In the genomic region with DNA sequence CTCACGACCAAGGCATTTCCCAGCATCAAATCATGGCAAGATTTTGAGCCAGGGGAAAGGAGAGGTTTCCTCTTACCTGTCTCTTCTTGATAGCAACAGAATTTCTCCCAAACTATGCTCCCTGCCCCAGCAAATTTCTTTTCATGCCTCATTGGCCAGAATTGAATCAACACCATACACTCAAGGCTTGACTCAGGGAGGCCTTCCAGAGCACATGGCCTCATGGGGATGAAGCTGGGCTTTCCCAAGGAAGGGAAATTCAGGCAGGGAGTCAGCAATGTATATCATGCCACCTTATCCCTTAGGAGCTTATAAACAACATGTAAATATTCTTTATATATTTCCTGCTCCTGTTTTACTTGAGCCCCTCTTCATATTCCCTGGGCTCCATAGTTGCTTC, we compare ENCODE assay signal across 25 cellular contexts.
DNase-seq lines count a peak whose midpoint lies in the region; ATAC-seq and TF ChIP-seq lines count a peak whose summit lies in the region.
"Had no signal": no experiment of that assay in that cellular context is flagged by ENCODE, and none has a peak within 500 bp of the region (broad histone marks: within the 10 kb centered on the region; RNA-seq: fewer than 3 reads in every experiment).

No MANE protein-coding gene starts in this region.

- BruUV-seq in PC-9 (replicated peaks; lab: Mats Ljungman, UMichigan), result no TSS peak

- H3K27me3 ChIP-seq in PC-9 (ENCODE audit: insufficient read depth, low read depth) (no peaks in the 10 kb centered on the region), endodermal cell (ENCODE audit: control insufficient read depth, insufficient read depth, low read length, poor library complexity, severe bottlenecking) (no peaks in the 10 kb centered on the region), thyroid gland (no peaks in the 10 kb centered on the region)
- H3K27me3 ChIP-seq: brain microvascular endothelial cell, MG63, sigmoid colon had no signal

- DNase-seq in PC-9 (no peak), endodermal cell (peak; percentile 26), thyroid gland (peak; percentile 26 to 38), NCI-H2227 treated with DMSO at 0.1 percent for 48 hours (lab: John Stamatoyannopoulos, UW) (no peak)
- no peak for DNase-seq in stimulated activated CD4-positive, alpha-beta T cell treated with anti-CD3 and anti-CD28 coated beads, Interleukin-2, amount 100 ng/mL, for 24 hours
- DNase-seq: activated CD4-positive, alpha-beta memory T cell treated with anti-CD3 and anti-CD28 coated beads, Interleukin-2, amount 10 ng/mL, durations not matched to agents 7 days and 5 days; activated CD8-positive, alpha-beta memory T cell treated with anti-CD3 and anti-CD28 coated beads, Interleukin-2, amount 50 U/mL, for 48 hours; activated naive CD4-positive, alpha-beta T cell treated with anti-CD3 and anti-CD28 coated beads, Interleukin-2, amount 50 U/mL, for 16 hours; brain microvascular endothelial cell; CD4-positive, alpha-beta T cell; glutamatergic neuron; KBM-7; left ventricle myocardium superior; MG63; NCI-H1105; NCI-H187 treated with DMSO at 0.1 percent for 48 hours; NCI-H2171; NCI-H510A treated with DMSO at 0.1 percent for 48 hours; Right ventricle myocardium superior; sigmoid colon; stimulated activated naive B cell treated with anti-CD40 and anti-IgM and Interleukin-4, amounts not matched to agents 10 μg/mL and 1 μg/mL and 100 μg/mL, for 72 hours; substantia nigra had no signal

- no peaks in the 10 kb centered on the region for H3K27me3 Mint-ChIP-seq in endodermal cell (ENCODE audit: insufficient read depth)
- H3K27me3 Mint-ChIP-seq in nephron (ENCODE audit: low read depth), result peaks cover 3% of the 10 kb centered on the region
- H3K27me3 Mint-ChIP-seq: activated CD4-positive, alpha-beta memory T cell treated with anti-CD3 and anti-CD28 coated beads, Interleukin-2, amount 10 ng/mL, durations not matched to agents 7 days and 5 days; CD4-positive, alpha-beta T cell; stimulated activated naive B cell treated with anti-CD40 and anti-IgM and Interleukin-4, amounts not matched to agents 10 μg/mL and 1 μg/mL and 100 μg/mL, for 72 hours had no signal

- H3K9me3 ChIP-seq in PC-9 (ENCODE audit: insufficient read depth, low read depth) (no peaks in the 10 kb centered on the region), endodermal cell (ENCODE audit: control insufficient read depth, low read length) (no peaks in the 10 kb centered on the region), thyroid gland (no peaks in the 10 kb centered on the region)
- H3K9me3 ChIP-seq: MG63, prostate gland, sigmoid colon had no signal

- H3K27ac Mint-ChIP-seq in endodermal cell, result no peak overlapping the region
- peak overlapping the region; percentile 10 to 57 (median 52) for H3K27ac Mint-ChIP-seq in nephron
- H3K27ac Mint-ChIP-seq: activated CD4-positive, alpha-beta memory T cell treated with anti-CD3 and anti-CD28 coated beads, Interleukin-2, amount 10 ng/mL, durations not matched to agents 7 days and 5 days; CD4-positive, alpha-beta T cell; stimulated activated naive B cell treated with anti-CD40 and anti-IgM and Interleukin-4, amounts not matched to agents 10 μg/mL and 1 μg/mL and 100 μg/mL, for 72 hours had no signal

- no peak overlapping the region for H2AFZ ChIP-seq in PC-9

- H4K20me1 ChIP-seq in PC-9 (ENCODE audit: insufficient read depth), result no peaks in the 10 kb centered on the region

- POLR2A ChIA-PET in PC-9 (lab: Charles Lee; ENCODE audit: unreplicated experiment), result no interaction called here

- H3F3A ChIP-seq in PC-9 (ENCODE audit: insufficient read depth, low read depth), result peaks cover 36% of the 10 kb centered on the region

- H3K27ac ChIP-seq in PC-9, result peak overlapping the region; percentile 69
- H3K27ac ChIP-seq in endodermal cell (ENCODE audit: low read depth, low read length), result no peak overlapping the region
- peak overlapping the region in 2 of 3 donors; percentile 30 to 51 for H3K27ac ChIP-seq in thyroid gland
- H3K27ac ChIP-seq: brain microvascular endothelial cell, prostate gland had no signal

- H3K4me1 Mint-ChIP-seq in endodermal cell (no peaks in the 10 kb centered on the region), nephron (peaks cover 32% of the 10 kb centered on the region)

- no peaks in the 10 kb centered on the region for H3K36me3 Mint-ChIP-seq in endodermal cell (ENCODE audit: low read depth)
- H3K36me3 Mint-ChIP-seq in nephron (ENCODE audit: low read depth), result no peaks in the 10 kb centered on the region

- peaks cover 65% of the 10 kb centered on the region for H3K4me1 ChIP-seq in PC-9 (replicated peaks; ENCODE audit: insufficient read depth)
- no peaks in the 10 kb centered on the region for H3K4me1 ChIP-seq in endodermal cell (ENCODE audit: control insufficient read depth, insufficient read depth, low read length)
- peaks cover 28 to 42% of the 10 kb centered on the region in 2 donors for H3K4me1 ChIP-seq in thyroid gland

- no peaks in the 10 kb centered on the region for H3K79me2 ChIP-seq in PC-9 (ENCODE audit: low read depth)

- CTCF ChIA-PET in PC-9 (lab: Charles Lee), result no interaction called here

- H3K4me3 ChIP-seq in PC-9 (no peak overlapping the region), endodermal cell (ENCODE audit: low read length) (no peak overlapping the region), thyroid gland (replicated peaks in 1 of 3) (no peak overlapping the region)
- H3K4me3 ChIP-seq: MG63, prostate gland, sigmoid colon had no signal

- no peak for TF ChIP-seq POLR2A in thyroid gland (IDR thresholded peaks at IDR 0.05)

- H3K9me3 Mint-ChIP-seq in endodermal cell, result no peaks in the 10 kb centered on the region
- H3K9me3 Mint-ChIP-seq in nephron, result no peaks in the 10 kb centered on the region
- H3K9me3 Mint-ChIP-seq: activated CD4-positive, alpha-beta memory T cell treated with anti-CD3 and anti-CD28 coated beads, Interleukin-2, amount 10 ng/mL, durations not matched to agents 7 days and 5 days; CD4-positive, alpha-beta T cell; stimulated activated naive B cell treated with anti-CD40 and anti-IgM and Interleukin-4, amounts not matched to agents 10 μg/mL and 1 μg/mL and 100 μg/mL, for 72 hours had no signal

- 86 to 95% methylated on average over 1 of the region's 1 CpG for WGBS in endodermal cell (ENCODE audit: insufficient coverage in 1 of 2, insufficient read length in 1 of 2), 2 experiments
- WGBS in thyroid gland, 2 donors, result 67 to 100% methylated on average over 1 of the region's 1 CpG

- H3K4me2 ChIP-seq in PC-9, result 0 out of 2 replicates have a peak overlapping the region, but pooled peaks have one; percentile 22

- H3K9ac ChIP-seq in endodermal cell (ENCODE audit: extremely low read depth, low read length, poor library complexity, severe bottlenecking), result no peak overlapping the region

- TF ChIP-seq CTCF in PC-9 (conservative IDR thresholded peaks at IDR 0.05), result no peak
- TF ChIP-seq CTCF in endodermal cell (conservative IDR thresholded peaks at IDR 0.05), result no peak
- TF ChIP-seq CTCF in nephron (IDR thresholded peaks at IDR 0.05; ENCODE audit: unreplicated experiment in 3 of 3), result no peak
- no peak for TF ChIP-seq CTCF in thyroid gland (IDR thresholded peaks at IDR 0.05)

- H3K9me2 ChIP-seq in PC-9 (ENCODE audit: insufficient read depth), result no peaks in the 10 kb centered on the region

- intact Hi-C loops in PC-9 (cut with micrococcal nuclease; ENCODE audit: unreplicated experiment), result no loop called here
- intact Hi-C loops in thyroid gland (cut with DNase I), result no loop called here

- H3K4me3 Mint-ChIP-seq in endodermal cell (no peak overlapping the region), nephron (no peak overlapping the region)
- H3K4me3 Mint-ChIP-seq: activated CD4-positive, alpha-beta memory T cell treated with anti-CD3 and anti-CD28 coated beads, Interleukin-2, amount 10 ng/mL, durations not matched to agents 7 days and 5 days; CD4-positive, alpha-beta T cell; stimulated activated naive B cell treated with anti-CD40 and anti-IgM and Interleukin-4, amounts not matched to agents 10 μg/mL and 1 μg/mL and 100 μg/mL, for 72 hours had no signal

- H3K36me3 ChIP-seq in PC-9 (ENCODE audit: low read depth) (no peaks in the 10 kb centered on the region), endodermal cell (ENCODE audit: control insufficient read depth, insufficient read depth, low read length) (no peaks in the 10 kb centered on the region), thyroid gland (no peaks in the 10 kb centered on the region)
- H3K36me3 ChIP-seq: brain microvascular endothelial cell, MG63, prostate gland, sigmoid colon had no signal

- no peak for ATAC-seq in GM19328 (IDR thresholded peaks at IDR 0.05; ENCODE audit: unreplicated experiment)
- ATAC-seq: left ventricle myocardium superior; stimulated activated naive B cell treated with anti-CD40 and anti-IgM and Interleukin-4, amounts not matched to agents 10 μg/mL and 1 μg/mL and 100 μg/mL, for 72 hours had no signal

Comparison
In these comparisons a context has a peak if more than half of its experiments do, and no peak if none do; other contexts are left out.
1. DNase-seq: peak in endodermal cell (single experiment) and thyroid gland (2 of 2); none in PC-9 (0 of 2), stimulated activated CD4-positive, alpha-beta T cell treated with anti-CD3 and anti-CD28 coated beads, Interleukin-2, amount 100 ng/mL, for 24 hours (0 of 2) and NCI-H2227 treated with DMSO at 0.1 percent for 48 hours (single experiment).